ENCODE assay signal across 17 cellular contexts in the genomic region with DNA sequence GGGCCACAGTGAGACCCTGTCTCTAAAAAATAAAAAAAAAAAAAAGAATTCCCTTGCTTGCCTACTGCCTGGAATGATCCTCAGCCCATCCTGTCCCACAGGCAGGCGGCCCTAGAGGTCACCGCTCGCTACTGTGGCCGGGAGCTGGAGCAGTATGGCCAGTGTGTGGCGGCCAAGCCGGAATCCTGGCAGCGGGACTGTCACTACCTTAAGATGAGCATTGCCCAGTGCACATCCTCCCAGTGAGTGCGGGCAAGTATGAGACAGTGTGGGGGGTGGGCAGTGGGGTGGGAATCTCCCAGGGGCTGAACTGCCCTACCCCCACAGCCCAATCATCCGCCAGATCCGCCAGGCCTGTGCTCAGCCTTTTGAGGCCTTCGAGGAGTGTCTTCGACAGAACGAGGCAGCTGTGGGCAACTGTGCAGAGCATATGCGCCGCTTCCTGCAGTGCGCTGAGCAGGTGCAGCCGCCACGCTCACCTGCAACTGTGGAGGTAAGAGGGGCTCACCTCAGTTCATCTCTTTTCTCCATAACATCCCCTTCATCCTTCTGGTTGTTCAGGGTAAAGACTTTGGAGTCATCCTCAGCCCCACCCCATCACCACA. TPM values are rescaled to one million over a fixed set of nuclear protein-coding genes. Genes with fewer than 3 reads are reported as not detected.
A peak's percentile ranks its signal among the peaks of the same experiment; 100 is the strongest.
DNase-seq lines count a peak whose midpoint lies in the region; ATAC-seq, FAIRE-seq and TF ChIP-seq lines count a peak whose summit lies in the region.
"Had no signal": no experiment of that assay in that cellular context is flagged by ENCODE, and none has a peak within 500 bp of the region (broad histone marks: within the 10 kb centered on the region; RNA-seq: fewer than 3 reads in every experiment).

No MANE protein-coding gene starts in this region.

- no peak for FAIRE-seq in kidney (lab: Jason Lieb, UNC)

- POLR2A ChIA-PET in WTC11 (lab: Charles Lee): no interaction called here

- intact Hi-C loops in kidney (cut with DNase I): no loop called here

- peaks cover 12% of the 10 kb centered on the region for H3K36me3 Mint-ChIP-seq in activated naive CD4-positive, alpha-beta T cell treated with anti-CD3 and anti-CD28 coated beads, Interleukin-2, amount 50 U/mL, for 24 hours
- H3K36me3 Mint-ChIP-seq in WTC11 (peaks cover 13% of the 10 kb centered on the region), type B pancreatic cell (peaks cover 8% of the 10 kb centered on the region)

- H3K4me3 Mint-ChIP-seq in activated naive CD4-positive, alpha-beta T cell treated with anti-CD3 and anti-CD28 coated beads, Interleukin-2, amount 50 U/mL, for 24 hours: peak overlapping the region; percentile 96
- H3K4me3 Mint-ChIP-seq in WTC11 (0 out of 2 replicates have a peak overlapping the region, but pooled peaks have one; percentile 89), type B pancreatic cell (peak overlapping the region; percentile 53)

- H3K4me1 Mint-ChIP-seq in activated naive CD4-positive, alpha-beta T cell treated with anti-CD3 and anti-CD28 coated beads, Interleukin-2, amount 50 U/mL, for 24 hours: peaks cover 35% of the 10 kb centered on the region
- H3K4me1 Mint-ChIP-seq in WTC11: peaks cover 18% of the 10 kb centered on the region
- peaks cover 14% of the 10 kb centered on the region for H3K4me1 Mint-ChIP-seq in type B pancreatic cell (ENCODE audit: unreplicated experiment)

- H3K9me3 Mint-ChIP-seq in activated naive CD4-positive, alpha-beta T cell treated with anti-CD3 and anti-CD28 coated beads, Interleukin-2, amount 50 U/mL, for 24 hours: no peaks in the 10 kb centered on the region
- H3K9me3 Mint-ChIP-seq in WTC11 (no peaks in the 10 kb centered on the region), type B pancreatic cell (no peaks in the 10 kb centered on the region)

- H3K27ac Mint-ChIP-seq in activated naive CD4-positive, alpha-beta T cell treated with anti-CD3 and anti-CD28 coated beads, Interleukin-2, amount 50 U/mL, for 24 hours: no peak overlapping the region
- H3K27ac Mint-ChIP-seq in WTC11 (no peak overlapping the region), type B pancreatic cell (peak overlapping the region; percentile 80)

- no peaks in the 10 kb centered on the region for H3K9me3 ChIP-seq in kidney (ENCODE audit: control insufficient read depth in 1 of 2, low read length in 2 of 2)
- H3K9me3 ChIP-seq: lower lobe of right lung had no signal

- TF ChIP-seq CTCF in WTC11 (IDR thresholded peaks at IDR 0.05) (no peak), kidney (IDR thresholded peaks at IDR 0.05; ENCODE audit: borderline replicate concordance, extremely low read depth, insufficient read depth) (no peak), type B pancreatic cell (conservative IDR thresholded peaks at IDR 0.05) (no peak)

- no peak overlapping the region for H3K27ac ChIP-seq in kidney (ENCODE audit: low read depth in 2 of 2, low read length in 2 of 2)
- H3K27ac ChIP-seq: KMS-11 had no signal

- H3K36me3 ChIP-seq in kidney (ENCODE audit: control insufficient read depth in 1 of 2, insufficient read depth in 2 of 2, low read length in 2 of 2): peaks cover 2 to 18% of the 10 kb centered on the region in 2 donors

- no peak for ATAC-seq in WTC11
- no peak for ATAC-seq in HG02759 (IDR thresholded peaks at IDR 0.05; ENCODE audit: unreplicated experiment)
- ATAC-seq: lower lobe of right lung had no signal

- DNase-seq in activated naive CD4-positive, alpha-beta T cell treated with anti-CD3 and anti-CD28 coated beads, Interleukin-2, amount 50 U/mL, for 16 hours: no peak
- DNase-seq in WTC11 (ENCODE audit: low spot score) (no peak), kidney (peak; percentile 77), type B pancreatic cell (ENCODE audit: extremely low spot score, unreplicated experiment) (no peak), inferior parietal cortex (ENCODE audit: extremely low spot score) (no peak), SW480 (ENCODE audit: low spot score) (no peak)
- DNase-seq: activated CD4-positive, alpha-beta T cell treated with anti-CD3 and anti-CD28 coated beads for 1 hour; activated gamma-delta T cell treated with Interleukin-2 at 50 U/mL for 16 hours; AML-193; DMS79; lower lobe of right lung; NCI-H1436; NCI-H510A; nucleus accumbens had no signal

- CTCF ChIA-PET in WTC11 (lab: Charles Lee): interaction anchor here (0.7 to 3.1 kb wide), 4 partner anchors 14 to 140 kb away, joined by 3 to 18 read pairs (median 10); a partner anchor contains a TSS

- no peak overlapping the region for H3K9ac ChIP-seq in kidney (ENCODE audit: low read length in 2 of 2)
- H3K9ac ChIP-seq: KMS-11 had no signal

- H3K27me3 Mint-ChIP-seq in activated naive CD4-positive, alpha-beta T cell treated with anti-CD3 and anti-CD28 coated beads, Interleukin-2, amount 50 U/mL, for 24 hours: no peaks in the 10 kb centered on the region
- no peaks in the 10 kb centered on the region for H3K27me3 Mint-ChIP-seq in WTC11 (ENCODE audit: low read depth)
- no peaks in the 10 kb centered on the region for H3K27me3 Mint-ChIP-seq in type B pancreatic cell

- no peak overlapping the region for H3K4me3 ChIP-seq in kidney (ENCODE audit: low read length in 2 of 2)

- H3K4me1 ChIP-seq in kidney (ENCODE audit: control insufficient read depth in 1 of 2, insufficient read depth in 1 of 2, low read depth in 1 of 2, low read length in 2 of 2): peaks cover 11 to 19% of the 10 kb centered on the region in 2 donors

TF ChIP-seq in WTC11, 78 proteins besides CTCF, POLR2A, EP300 and RAD21 (continues in another document):
- TF ChIP-seq ZNF232 (CRISPR knock-in tag; IDR thresholded peaks at IDR 0.05) (no peak), OVOL2 (CRISPR knock-in tag; IDR thresholded peaks at IDR 0.05; ENCODE audit: borderline replicate concordance) (no peak), ATF1 (CRISPR knock-in tag; IDR thresholded peaks at IDR 0.05) (no peak), ZNF423 (CRISPR knock-in tag; IDR thresholded peaks at IDR 0.05) (no peak), SMAD3 (CRISPR knock-in tag; IDR thresholded peaks at IDR 0.05; ENCODE audit: borderline replicate concordance) (no peak), ZNF121 (CRISPR knock-in tag; IDR thresholded peaks at IDR 0.05) (no peak)
- TF ChIP-seq, protein P1, sequence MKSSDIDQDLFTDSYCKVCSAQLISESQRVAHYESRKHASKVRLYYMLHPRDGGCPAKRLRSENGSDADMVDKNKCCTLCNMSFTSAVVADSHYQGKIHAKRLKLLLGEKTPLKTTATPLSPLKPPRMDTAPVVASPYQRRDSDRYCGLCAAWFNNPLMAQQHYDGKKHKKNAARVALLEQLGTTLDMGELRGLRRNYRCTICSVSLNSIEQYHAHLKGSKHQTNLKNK (CRISPR knock-in tag; IDR thresholded peaks at IDR 0.05): no peak
- TF ChIP-seq, protein P2, sequence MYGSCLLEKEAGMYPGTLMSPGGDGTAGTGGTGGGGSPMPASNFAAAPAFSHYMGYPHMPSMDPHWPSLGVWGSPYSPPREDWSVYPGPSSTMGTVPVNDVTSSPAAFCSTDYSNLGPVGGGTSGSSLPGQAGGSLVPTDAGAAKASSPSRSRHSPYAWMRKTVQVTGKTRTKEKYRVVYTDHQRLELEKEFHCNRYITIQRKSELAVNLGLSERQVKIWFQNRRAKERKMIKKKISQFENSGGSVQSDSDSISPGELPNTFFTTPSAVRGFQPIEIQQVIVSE (CRISPR knock-in tag; IDR thresholded peaks at IDR 0.05; ENCODE audit: borderline replicate concordance): no peak
- TF ChIP-seq, protein P3, sequence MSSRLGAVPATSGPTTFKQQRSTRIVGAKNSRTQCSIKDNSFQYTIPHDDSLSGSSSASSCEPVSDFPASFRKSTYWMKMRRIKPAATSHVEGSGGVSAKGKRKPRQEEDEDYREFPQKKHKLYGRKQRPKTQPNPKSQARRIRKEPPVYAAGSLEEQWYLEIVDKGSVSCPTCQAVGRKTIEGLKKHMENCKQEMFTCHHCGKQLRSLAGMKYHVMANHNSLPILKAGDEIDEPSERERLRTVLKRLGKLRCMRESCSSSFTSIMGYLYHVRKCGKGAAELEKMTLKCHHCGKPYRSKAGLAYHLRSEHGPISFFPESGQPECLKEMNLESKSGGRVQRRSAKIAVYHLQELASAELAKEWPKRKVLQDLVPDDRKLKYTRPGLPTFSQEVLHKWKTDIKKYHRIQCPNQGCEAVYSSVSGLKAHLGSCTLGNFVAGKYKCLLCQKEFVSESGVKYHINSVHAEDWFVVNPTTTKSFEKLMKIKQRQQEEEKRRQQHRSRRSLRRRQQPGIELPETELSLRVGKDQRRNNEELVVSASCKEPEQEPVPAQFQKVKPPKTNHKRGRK (CRISPR knock-in tag; IDR thresholded peaks at IDR 0.05; ENCODE audit: borderline replicate concordance): no peak
- TF ChIP-seq, protein P4, sequence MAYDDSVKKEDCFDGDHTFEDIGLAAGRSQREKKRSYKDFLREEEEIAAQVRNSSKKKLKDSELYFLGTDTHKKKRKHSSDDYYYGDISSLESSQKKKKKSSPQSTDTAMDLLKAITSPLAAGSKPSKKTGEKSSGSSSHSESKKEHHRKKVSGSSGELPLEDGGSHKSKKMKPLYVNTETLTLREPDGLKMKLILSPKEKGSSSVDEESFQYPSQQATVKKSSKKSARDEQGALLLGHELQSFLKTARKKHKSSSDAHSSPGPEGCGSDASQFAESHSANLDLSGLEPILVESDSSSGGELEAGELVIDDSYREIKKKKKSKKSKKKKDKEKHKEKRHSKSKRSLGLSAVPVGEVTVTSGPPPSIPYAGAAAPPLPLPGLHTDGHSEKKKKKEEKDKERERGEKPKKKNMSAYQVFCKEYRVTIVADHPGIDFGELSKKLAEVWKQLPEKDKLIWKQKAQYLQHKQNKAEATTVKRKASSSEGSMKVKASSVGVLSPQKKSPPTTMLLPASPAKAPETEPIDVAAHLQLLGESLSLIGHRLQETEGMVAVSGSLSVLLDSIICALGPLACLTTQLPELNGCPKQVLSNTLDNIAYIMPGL (CRISPR knock-in tag; IDR thresholded peaks at IDR 0.05): no peak
- TF ChIP-seq, protein P5, sequence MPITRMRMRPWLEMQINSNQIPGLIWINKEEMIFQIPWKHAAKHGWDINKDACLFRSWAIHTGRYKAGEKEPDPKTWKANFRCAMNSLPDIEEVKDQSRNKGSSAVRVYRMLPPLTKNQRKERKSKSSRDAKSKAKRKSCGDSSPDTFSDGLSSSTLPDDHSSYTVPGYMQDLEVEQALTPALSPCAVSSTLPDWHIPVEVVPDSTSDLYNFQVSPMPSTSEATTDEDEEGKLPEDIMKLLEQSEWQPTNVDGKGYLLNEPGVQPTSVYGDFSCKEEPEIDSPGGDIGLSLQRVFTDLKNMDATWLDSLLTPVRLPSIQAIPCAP (CRISPR knock-in tag; IDR thresholded peaks at IDR 0.05): no peak

RNA-seq across cellular contexts. Expression of a gene that starts 1.6 kb away (rescaled TPM):
- total RNA-seq in WTC11 (2021): 33.2 to 36.5 TPM (median 33.7 TPM) in 3 replicates
- total RNA-seq in kidney: 39.6 TPM
- polyA plus RNA-seq in kidney (ENCODE audit: insufficient read depth, low read depth, low replicate concordance): 104 TPM
- total RNA-seq in type B pancreatic cell (ENCODE audit: low replicate concordance): 25.6 and 33.5 TPM in 2 replicates

RNA-seq across cellular contexts. Expression of a gene that starts 43.7 kb away (rescaled TPM):
- total RNA-seq in WTC11 (2021) (42.8 to 51.2 TPM (median 50.2 TPM) in 3 replicates), kidney (24.4 TPM), type B pancreatic cell (ENCODE audit: low replicate concordance) (29.3 and 39.9 TPM in 2 replicates)
- polyA plus RNA-seq in kidney (ENCODE audit: insufficient read depth, low read depth, low replicate concordance): 6.0 TPM

RNA-seq across cellular contexts. Expression of a gene that starts 59.8 kb away (rescaled TPM):
- total RNA-seq in WTC11 (2021): 59.9 to 64.4 TPM (median 60.1 TPM) in 3 replicates
- 46.2 TPM for total RNA-seq in kidney
- 10.4 TPM for polyA plus RNA-seq in kidney (ENCODE audit: insufficient read depth, low read depth, low replicate concordance)
- total RNA-seq in type B pancreatic cell (ENCODE audit: low replicate concordance): 50.3 and 63.9 TPM in 2 replicates
